ENCODE assay signal across 8 cellular contexts in the genomic region with DNA sequence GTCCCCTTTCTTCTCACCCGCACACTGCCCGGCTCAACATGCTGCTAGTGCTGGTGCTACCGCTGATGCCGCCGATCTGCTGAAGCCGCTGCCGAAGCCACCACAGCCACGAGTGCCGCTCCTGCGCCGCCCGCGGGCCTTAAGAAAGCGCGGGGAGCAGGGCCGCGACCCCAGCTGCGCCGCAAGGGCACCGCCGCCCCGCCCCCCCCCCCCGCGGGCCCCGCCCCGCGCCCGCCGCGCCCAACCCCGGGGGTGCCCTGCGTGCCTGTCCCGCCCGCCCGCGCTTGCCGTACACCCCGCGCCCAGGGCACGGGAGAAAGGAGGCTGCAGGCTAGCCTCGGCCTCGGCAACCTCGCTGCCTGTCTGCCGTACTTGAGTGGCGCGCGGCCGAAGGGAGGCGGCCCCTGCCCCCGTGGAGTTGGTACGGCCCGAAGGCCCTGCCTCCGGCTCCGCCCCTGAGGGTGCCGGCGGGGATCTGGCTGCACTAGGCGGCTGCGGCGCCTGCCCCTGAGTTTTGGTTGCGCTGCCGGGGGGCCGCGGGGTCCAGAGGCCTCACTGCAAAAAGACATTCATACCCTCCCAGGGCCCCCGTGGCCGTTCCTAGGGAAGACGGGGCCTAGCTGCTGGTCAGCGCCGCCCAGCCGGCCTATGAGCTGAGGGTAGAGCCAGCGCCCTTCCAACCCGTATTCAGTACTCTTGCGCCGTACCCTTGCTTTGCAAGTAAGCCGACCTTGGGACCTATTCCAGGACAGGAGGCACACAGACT. TPM values are rescaled to one million over a fixed set of nuclear protein-coding genes. Genes with fewer than 3 reads are reported as not detected.
DNase-seq lines count a peak whose midpoint lies in the region; ATAC-seq and TF ChIP-seq lines count a peak whose summit lies in the region.

A gene (minus strand): TSS at position 114 of the 766 bp plus-strand sequence. CDS start 74 bp downstream, at position 40.

- H3K27ac ChIP-seq in psoas muscle (peak within 1 kb of the TSS; percentile 97), urinary bladder (ENCODE audit: low read depth) (peak within 1 kb of the TSS; percentile 98)

- DNase-seq in NCI-H1436 treated with DMSO at 0.1 percent for 48 hours (lab: John Stamatoyannopoulos, UW) (peak; percentile 37), T-helper 17 cell (peak; percentile 70 to 78 (median 76)), amygdala (lab: John Stamatoyannopoulos, UW) (peak; percentile 26 to 95 (median 78)), left ventricle myocardium superior (peak; percentile 93), psoas muscle (peak; percentile 91 to 94)

- H3K36me3 ChIP-seq in psoas muscle (ENCODE audit: insufficient read depth in 1 of 2, low read depth in 1 of 2) (peaks cover 7 to 44% of the 10 kb centered on the region in 2 donors), urinary bladder (ENCODE audit: insufficient read depth) (no peaks in the 10 kb centered on the region)

- H3K4me1 Mint-ChIP-seq in T-helper 17 cell = peaks cover 34% of the 10 kb centered on the region

- H3K27me3 ChIP-seq in psoas muscle (ENCODE audit: insufficient read depth in 3 of 3, low read length in 2 of 3) = no peaks in the 10 kb centered on the region

- H3K27ac Mint-ChIP-seq in T-helper 17 cell = peak within 1 kb of the TSS; percentile 96

- H3K36me3 Mint-ChIP-seq in T-helper 17 cell (ENCODE audit: low read depth) = peaks cover 5% of the 10 kb centered on the region

- peak within 1 kb of the TSS; percentile 91 for H3K4me3 Mint-ChIP-seq in T-helper 17 cell

- H3K4me3 ChIP-seq in psoas muscle (peak within 1 kb of the TSS; percentile 99), urinary bladder (ENCODE audit: low read depth, low read length) (peak within 1 kb of the TSS; percentile 88)

- ATAC-seq in GM18498 (IDR thresholded peaks at IDR 0.05; ENCODE audit: unreplicated experiment) = peak; percentile 85
- peak; percentile 79 for ATAC-seq in HG02840 (IDR thresholded peaks at IDR 0.05; ENCODE audit: low FRiP score, unreplicated experiment)
- peak; percentile 78 for ATAC-seq in T-helper 17 cell
- ATAC-seq in left ventricle myocardium superior = peak; percentile 89
- peak; percentile 81 to 86 (median 82) for ATAC-seq in psoas muscle

- intact Hi-C loops in left ventricle myocardium superior (cut with micrococcal nuclease) = loop anchor here (10.0 kb wide), 1 partner anchor 91 kb away; a partner anchor contains a TSS
- intact Hi-C loops in psoas muscle (cut with DNase I) = loop anchor here (2.0 to 10.0 kb wide), 5 partner anchors 33 to 281 kb away; a partner anchor contains a TSS

- H3K4me1 ChIP-seq in psoas muscle (peaks cover 51% of the 10 kb centered on the region), urinary bladder (ENCODE audit: insufficient read depth) (no peaks in the 10 kb centered on the region)

- WGBS in psoas muscle, 3 donors = 0% methylated on average over 50 to 74 of the region's 74 CpGs
- under 1% methylated on average over 74 of the region's 74 CpGs for WGBS in urinary bladder

- H3K27me3 Mint-ChIP-seq in T-helper 17 cell = no peaks in the 10 kb centered on the region

- TF ChIP-seq CTCF in psoas muscle (IDR thresholded peaks at IDR 0.05) = no peak

- H3K9me3 ChIP-seq in T-helper 17 cell (ENCODE audit: control insufficient read depth, low read length, poor library complexity, severe bottlenecking) (no peaks in the 10 kb centered on the region), psoas muscle (no peaks in the 10 kb centered on the region)

RNA-seq across cellular contexts. Expression of the gene that starts here (rescaled TPM):
- total RNA-seq in T-helper 17 cell (100 to 1,000 TPM; 200 to 292 TPM), left ventricle myocardium superior (1,053 TPM), psoas muscle (1,000 to 10,000 TPM in 3 of 4 donors, 100 to 1,000 TPM in 1; 573 to 7,738 (median 3,937) TPM), urinary bladder (103 TPM)
- polyA plus RNA-seq in psoas muscle (over 10,000 TPM in 1 of 3 donors, 1,000 to 10,000 TPM in 2; 5,251 to 11,097 (median 6,044) TPM), urinary bladder (521 TPM)

Comparison
In these comparisons a context has a peak if more than half of its experiments do, and no peak if none do; other contexts are left out.
1. Peak in every context shown above with its lines: DNase-seq, ATAC-seq, H3K4me3 ChIP-seq and H3K27ac ChIP-seq.
2. RNA of the gene that starts here (polyA plus RNA-seq): 5,251 to 11,097 TPM in psoas muscle; 521 TPM in urinary bladder (single experiment); every median in the first group is over 10 times any median in the second.
3. DNase-seq: peak in every context shown above with its lines; median percentile 93 in left ventricle myocardium superior; 92 in psoas muscle; 78 in amygdala; 76 in T-helper 17 cell; 37 in NCI-H1436 treated with DMSO at 0.1 percent for 48 hours.